Comparison of ENCODE assay signal across 17 cellular contexts in genomic region chr10:4717670-4718069, GRCh38.
DNase-seq lines count a peak whose midpoint lies in the region; ATAC-seq, FAIRE-seq and TF ChIP-seq lines count a peak whose summit lies in the region.
"Had no signal": no experiment of that assay in that cellular context is flagged by ENCODE, and none has a peak within 500 bp of the region (broad histone marks: within the 10 kb centered on the region; RNA-seq: fewer than 3 reads in every experiment).

No MANE protein-coding gene starts in this region.

- no peak for TF ChIP-seq POLR2A in H1 (IDR thresholded peaks at IDR 0.05; ENCODE audit: control extremely low read depth in 1 of 2, low read depth in 2 of 2, low read length in 2 of 2)

- POLR2A ChIA-PET in Panc1 (lab: Charles Lee) (interaction anchor here (0.6 kb wide), 1 partner anchor 53 kb away, joined by 3 read pairs; no protein-coding TSS in a partner anchor), H1 (lab: Charles Lee; ENCODE audit: partially characterized antibody) (no interaction called here)

- DNase-seq in GM23338 (ENCODE audit: low spot score), result no peak
- DNase-seq in Panc1 (ENCODE audit: low read depth, low spot score), result no peak
- DNase-seq in H1 (ENCODE audit: low read depth in 1 of 2, low spot score in 2 of 2), result no peak
- DNase-seq in mesenchymal stem cell, result no peak
- no peak for DNase-seq in NCI-H1417 treated with DMSO at 0.1 percent for 48 hours (lab: John Stamatoyannopoulos, UW)
- no peak for DNase-seq in NCI-H146 (lab: John Stamatoyannopoulos, UW)
- DNase-seq in AG08395 (ENCODE audit: low spot score), result no peak
- DNase-seq: 8988T; Calu3; CD8-positive, alpha-beta T cell; DND-41; EL had no signal

- no peaks in the 10 kb centered on the region for H3K4me1 ChIP-seq in GM23338 (ENCODE audit: insufficient read depth)
- no peaks in the 10 kb centered on the region for H3K4me1 ChIP-seq in Panc1 (ENCODE audit: control insufficient read depth, insufficient read depth, low read length)
- no peaks in the 10 kb centered on the region for H3K4me1 ChIP-seq in H1 (replicated peaks in 1 of 4; ENCODE audit: control insufficient read depth in 3 of 4, insufficient read depth in 4 of 4, low read length in 3 of 4)
- H3K4me1 ChIP-seq in mesenchymal stem cell (ENCODE audit: control insufficient read depth, insufficient read depth, low read depth, low read length), result no peaks in the 10 kb centered on the region
- H3K4me1 ChIP-seq: BLaER1 treated with 17β-estradiol and CSF1 and Interleukin-3, amounts not matched to agents 10 nM and 100 nM had no signal

- TF ChIP-seq CTCF in GM23338 (conservative IDR thresholded peaks at IDR 0.05; ENCODE audit: low read depth in 2 of 2), result no peak
- TF ChIP-seq CTCF in Panc1 (IDR thresholded peaks at IDR 0.05), result no peak
- TF ChIP-seq CTCF in H1 (IDR thresholded peaks at IDR 0.05; ENCODE audit: control extremely low read depth in 1 of 3, insufficient read depth in 1 of 3, low read depth in 1 of 3, low read length in 3 of 3), result no peak

- H3K23me2 ChIP-seq in H1 (ENCODE audit: low read depth, low read length), result no peaks in the 10 kb centered on the region; the same call in 1 of the 2 replicates

- peaks cover 1% of the 10 kb centered on the region for H3K27me3 Mint-ChIP-seq in GM23338 (ENCODE audit: insufficient read depth, low read depth, poor library complexity)

- no peak overlapping the region for H3K56ac ChIP-seq in H1 (replicated peaks; ENCODE audit: insufficient read length, low read depth, low read length)

- H3K4me2 ChIP-seq in GM23338 (no peak overlapping the region), H1 (ENCODE audit: insufficient read depth in 1 of 2, low read depth in 2 of 2, low read length in 2 of 2) (no peak overlapping the region), mesenchymal stem cell (ENCODE audit: low read length, poor library complexity, severe bottlenecking) (no peak overlapping the region)
- H3K4me2 ChIP-seq: BLaER1 treated with 17β-estradiol and CSF1 and Interleukin-3, amounts not matched to agents 10 nM and 100 nM had no signal

- no peaks in the 10 kb centered on the region for H3K79me1 ChIP-seq in H1 (ENCODE audit: low read depth, low read length)
- no peaks in the 10 kb centered on the region for H3K79me1 ChIP-seq in mesenchymal stem cell (replicated peaks; ENCODE audit: low read length, poor library complexity, severe bottlenecking)

- H3K36me3 Mint-ChIP-seq in GM23338 (ENCODE audit: low read depth), result no peaks in the 10 kb centered on the region
- H3K36me3 Mint-ChIP-seq: CD8-positive, alpha-beta T cell had no signal

- no peak overlapping the region for H4K5ac ChIP-seq in H1 (ENCODE audit: insufficient read length, low read depth, low read length)

- H4K91ac ChIP-seq in H1 (replicated peaks; ENCODE audit: insufficient read length, low read length) (no peak overlapping the region), mesenchymal stem cell (ENCODE audit: low read length) (no peak overlapping the region)

- no peak overlapping the region for H2BK15ac ChIP-seq in H1 (ENCODE audit: low read length)
- no peak overlapping the region for H2BK15ac ChIP-seq in mesenchymal stem cell (ENCODE audit: low read depth, poor library complexity, severe bottlenecking)

- H2BK5ac ChIP-seq in H1 (ENCODE audit: low read depth, low read length) (no peak overlapping the region; the same call in 1 of the 2 replicates), mesenchymal stem cell (ENCODE audit: low read depth, low read length, poor library complexity, severe bottlenecking) (no peak overlapping the region)

- no peaks in the 10 kb centered on the region for H3K9me3 Mint-ChIP-seq in GM23338
- H3K9me3 Mint-ChIP-seq: CD8-positive, alpha-beta T cell had no signal

- no peak for TF ChIP-seq EP300 in H1 (IDR thresholded peaks at IDR 0.05; ENCODE audit: borderline replicate concordance in 1 of 2, low read depth in 2 of 2, low read length in 2 of 2)

- intact Hi-C loops in Panc1 (cut with micrococcal nuclease; ENCODE audit: unreplicated experiment), result no loop called here

- H2BK20ac ChIP-seq in H1 (ENCODE audit: low read length), result no peak overlapping the region

- H3K18ac ChIP-seq in H1 (ENCODE audit: extremely low read depth, low read length) (no peak overlapping the region), mesenchymal stem cell (ENCODE audit: low read depth in 1 of 2, low read length in 2 of 2) (no peak overlapping the region)

- H3K4me1 Mint-ChIP-seq in GM23338, result peaks cover 7% of the 10 kb centered on the region; the same call in 2 of the 3 replicates
- H3K4me1 Mint-ChIP-seq: B cell had no signal

- H3K9me3 ChIP-seq in Panc1 (ENCODE audit: control insufficient read depth, insufficient read depth, low read depth, low read length) (peaks cover 27% of the 10 kb centered on the region), H1 (ENCODE audit: insufficient read depth in 2 of 2, low read depth in 1 of 2, low read length in 1 of 2) (no peaks in the 10 kb centered on the region), mesenchymal stem cell (ENCODE audit: control insufficient read depth, low read length) (peaks cover 3% of the 10 kb centered on the region)

- H2BK120ac ChIP-seq in H1 (replicated peaks; ENCODE audit: low read depth, low read length), result no peak overlapping the region
- H2BK120ac ChIP-seq in mesenchymal stem cell (ENCODE audit: low read depth, low read length), result no peak overlapping the region

- BruUV-seq in Panc1 (replicated peaks; lab: Mats Ljungman, UMichigan), result no TSS peak

- H3K4ac ChIP-seq in H1 (replicated peaks; ENCODE audit: insufficient read length, low read depth, low read length) (no peak overlapping the region), mesenchymal stem cell (ENCODE audit: low read depth in 1 of 2, low read length in 2 of 2) (peak overlapping the region in 1 of 2 experiments; percentile 41)

- H3K4me3 ChIP-seq in GM23338 (no peak overlapping the region), Panc1 (ENCODE audit: low read depth in 2 of 2, low read length in 2 of 2) (no peak overlapping the region), H1 (ENCODE audit: extremely low read depth in 1 of 4, insufficient read depth in 2 of 4, low read depth in 3 of 4, low read length in 4 of 4) (no peak overlapping the region), mesenchymal stem cell (ENCODE audit: insufficient read depth in 1 of 2, low read depth in 1 of 2, low read length in 2 of 2) (no peak overlapping the region)
- H3K4me3 ChIP-seq: BLaER1 treated with 17β-estradiol and CSF1 and Interleukin-3, amounts not matched to agents 10 nM and 100 nM; GM12878 had no signal

- no peak overlapping the region for H3K14ac ChIP-seq in H1 (ENCODE audit: insufficient read length)
- H3K14ac ChIP-seq in mesenchymal stem cell (ENCODE audit: low read length in 2 of 2), result no peak overlapping the region

- no peaks in the 10 kb centered on the region for H4K20me1 ChIP-seq in GM23338 (replicated peaks; ENCODE audit: insufficient read depth)
- no peaks in the 10 kb centered on the region for H4K20me1 ChIP-seq in H1 (replicated peaks in 1 of 2; ENCODE audit: control insufficient read depth in 1 of 2, insufficient read depth in 2 of 2, low read length in 2 of 2)
- H4K20me1 ChIP-seq: BLaER1 treated with 17β-estradiol and CSF1 and Interleukin-3, amounts not matched to agents 10 nM and 100 nM had no signal

- no peak overlapping the region for H3K23ac ChIP-seq in H1 (ENCODE audit: insufficient read length)
- no peak overlapping the region for H3K23ac ChIP-seq in mesenchymal stem cell (ENCODE audit: low read length in 2 of 2)

- H3K36me3 ChIP-seq in GM23338 (ENCODE audit: insufficient read depth) (no peaks in the 10 kb centered on the region), Panc1 (ENCODE audit: control insufficient read depth, insufficient read depth, low read length) (no peaks in the 10 kb centered on the region; the same call in 1 of the 2 replicates), H1 (ENCODE audit: control insufficient read depth in 2 of 4, insufficient read depth in 4 of 4, low read length in 3 of 4) (no peaks in the 10 kb centered on the region), mesenchymal stem cell (ENCODE audit: control insufficient read depth in 1 of 2, insufficient read depth in 2 of 2, low read depth in 1 of 2, low read length in 2 of 2) (no peaks in the 10 kb centered on the region)
- H3K36me3 ChIP-seq: BLaER1 treated with 17β-estradiol and CSF1 and Interleukin-3, amounts not matched to agents 10 nM and 100 nM had no signal

- TF ChIP-seq RAD21 in H1 (IDR thresholded peaks at IDR 0.05 in 1 of 2, conservative IDR thresholded peaks at IDR 0.05 in 1 of 2; ENCODE audit: low read depth in 2 of 2, low read length in 2 of 2), result no peak

- WGBS in H1 (ENCODE audit: extremely low coverage in 1 of 2, insufficient coverage in 1 of 2, insufficient read length in 1 of 2, insufficient replicate concordance in 2 of 2, low coverage in 1 of 2, low lambda C conversion rate in 2 of 2, missing lambda C conversion rate in 1 of 2), 2 experiments, result 75% methylated on average over 1 of the region's 1 CpG; no CpG with 5 or more reads in 1 of the 2 experiments
- WGBS in mesenchymal stem cell, result no CpG with 5 or more reads among the region's 1 CpG

- H4K8ac ChIP-seq in H1 (ENCODE audit: extremely low read depth, insufficient read depth, low read length) (no peak overlapping the region), mesenchymal stem cell (ENCODE audit: low read length) (no peak overlapping the region)

- no peak overlapping the region for H3K9ac ChIP-seq in H1 (replicated peaks in 1 of 4; ENCODE audit: extremely low read depth in 1 of 4, low read depth in 3 of 4, low read length in 3 of 4)
- H3K9ac ChIP-seq in mesenchymal stem cell (ENCODE audit: low read length), result no peak overlapping the region
- H3K9ac ChIP-seq: BLaER1 treated with 17β-estradiol and CSF1 and Interleukin-3, amounts not matched to agents 10 nM and 100 nM had no signal

- no peaks in the 10 kb centered on the region for H3K9me2 ChIP-seq in GM23338 (ENCODE audit: insufficient read depth)

- no peak overlapping the region for H2AK5ac ChIP-seq in H1 (ENCODE audit: low read depth, low read length)
- no peak overlapping the region for H2AK5ac ChIP-seq in mesenchymal stem cell (ENCODE audit: low read length, severe bottlenecking)

- peak; percentile 51; the same call in 2 of the 3 replicates for ATAC-seq in GM23338
- ATAC-seq in Panc1, result no peak
- ATAC-seq in HG03521 (IDR thresholded peaks at IDR 0.05; ENCODE audit: unreplicated experiment), result no peak
- ATAC-seq: CD8-positive, alpha-beta T cell; GM12878 had no signal

- H3K79me2 ChIP-seq in GM23338 (replicated peaks; ENCODE audit: insufficient read depth) (no peaks in the 10 kb centered on the region), H1 (ENCODE audit: control insufficient read depth in 1 of 2, insufficient read depth in 2 of 2, low read length in 2 of 2) (no peaks in the 10 kb centered on the region)

- H3K27me3 ChIP-seq in GM23338 (ENCODE audit: insufficient read depth), result no peaks in the 10 kb centered on the region
- H3K27me3 ChIP-seq in Panc1 (ENCODE audit: control insufficient read depth, insufficient read depth, low read length), result no peaks in the 10 kb centered on the region
- no peaks in the 10 kb centered on the region for H3K27me3 ChIP-seq in H1 (replicated peaks in 1 of 4; ENCODE audit: control insufficient read depth in 3 of 4, extremely low read depth in 1 of 4, insufficient read depth in 3 of 4, low read length in 3 of 4)
- H3K27me3 ChIP-seq in mesenchymal stem cell (ENCODE audit: control insufficient read depth in 1 of 2, insufficient read depth in 1 of 2, low read length in 2 of 2), result no peaks in the 10 kb centered on the region
- H3K27me3 ChIP-seq: BLaER1 treated with 17β-estradiol and CSF1 and Interleukin-3, amounts not matched to agents 10 nM and 100 nM had no signal

- in situ Hi-C loops in Panc1 (cut with HindIII; ENCODE audit: low pct_unique_long_range_greater_than_20kb, low sequenced_read_pairs), result no loop called here

- no peak overlapping the region for H3K27ac Mint-ChIP-seq in GM23338
- H3K27ac Mint-ChIP-seq: B cell; CD8-positive, alpha-beta T cell had no signal

- no peak overlapping the region for H3K4me3 Mint-ChIP-seq in GM23338
- H3K4me3 Mint-ChIP-seq: B cell; CD8-positive, alpha-beta T cell had no signal

- H2AFZ ChIP-seq in GM23338 (peak overlapping the region; percentile 70), H1 (ENCODE audit: low read length) (peak overlapping the region; percentile 77), mesenchymal stem cell (ENCODE audit: low read depth, low read length) (peak overlapping the region; percentile 42)

- no peaks in the 10 kb centered on the region for H3F3A ChIP-seq in GM23338 (replicated peaks; ENCODE audit: low read depth)

- CTCF ChIA-PET in Panc1 (lab: Charles Lee) (no interaction called here), H1 (lab: Charles Lee; ENCODE audit: partially characterized antibody) (interaction anchor here (1.0 kb wide), 1 partner anchor 8 kb away, joined by 3 read pairs; no protein-coding TSS in a partner anchor)

- H2BK12ac ChIP-seq in H1 (ENCODE audit: low read depth, low read length) (no peak overlapping the region), mesenchymal stem cell (ENCODE audit: low read length in 2 of 2) (no peak overlapping the region)

- H3K27ac ChIP-seq in GM23338 (ENCODE audit: low read depth) (no peak overlapping the region), Panc1 (ENCODE audit: low read length) (peak overlapping the region; percentile 26; the same call in 1 of the 2 replicates), H1 (ENCODE audit: low read depth, low read length) (no peak overlapping the region), mesenchymal stem cell (ENCODE audit: low read length, poor library complexity, severe bottlenecking) (no peak overlapping the region)
- H3K27ac ChIP-seq: BLaER1 treated with 17β-estradiol and CSF1 and Interleukin-3, amounts not matched to agents 10 nM and 100 nM had no signal

- FAIRE-seq in H1 (lab: Jason Lieb, UNC), result no peak
- FAIRE-seq: GM12878, H54 had no signal
